ENCODE assay signal across 8 cellular contexts in genomic region chr21:6122629-6123028, GRCh38.
DNase-seq lines count a peak whose midpoint lies in the region; ATAC-seq and TF ChIP-seq lines count a peak whose summit lies in the region.
"Not testable (repeated sequence)": the region's sequence is repeated elsewhere in the genome, so short reads cannot be mapped to it uniquely, and the experiment has no call there.

No MANE protein-coding gene starts in this region.

- not testable (repeated sequence) for H3K4me1 ChIP-seq in KMS-11 (ENCODE audit: low read depth, poor library complexity, severe bottlenecking); ovary (ENCODE audit: insufficient read depth); upper lobe of right lung

- not testable (repeated sequence) for H2AFZ ChIP-seq in KMS-11 (ENCODE audit: low read depth)

- H3K4me1 Mint-ChIP-seq in CD4-positive, alpha-beta T cell (ENCODE audit: low read depth); WTC11; activated T-helper 17 cell treated with anti-CD3 and anti-CD28 coated beads, Interleukin-2, amount 50 U/mL, for 72 hours: not testable (repeated sequence)

- not testable (repeated sequence) for H3K4me3 ChIP-seq in KMS-11 (IDR thresholded peaks at IDR 0.05; ENCODE audit: insufficient read depth, low read depth, low read length); ovary; upper lobe of right lung

- CTCF ChIA-PET in CD4-positive, alpha-beta T cell (lab: Charles Lee); WTC11 (lab: Charles Lee): not testable (repeated sequence)

- not testable (repeated sequence) for TF ChIP-seq CTCF in CD4-positive, alpha-beta T cell (IDR thresholded peaks at IDR 0.05); KMS-11 (conservative IDR thresholded peaks at IDR 0.05; ENCODE audit: low read depth, low read length); WTC11 (IDR thresholded peaks at IDR 0.05); ovary (IDR thresholded peaks at IDR 0.05); upper lobe of right lung (IDR thresholded peaks at IDR 0.05)

- not testable (repeated sequence) for H3K36me3 Mint-ChIP-seq in CD4-positive, alpha-beta T cell (ENCODE audit: low read depth); WTC11; activated T-helper 17 cell treated with anti-CD3 and anti-CD28 coated beads, Interleukin-2, amount 50 U/mL, for 72 hours (ENCODE audit: low read depth)

- not testable (repeated sequence) for H3K36me3 ChIP-seq in KMS-11 (ENCODE audit: insufficient read depth); ovary; upper lobe of right lung

- not testable (repeated sequence) for TF ChIP-seq EP300 in ovary (IDR thresholded peaks at IDR 0.05)

- H3K4me3 Mint-ChIP-seq in CD4-positive, alpha-beta T cell; WTC11; activated T-helper 17 cell treated with anti-CD3 and anti-CD28 coated beads, Interleukin-2, amount 50 U/mL, for 72 hours: not testable (repeated sequence)

- peak; percentile 33 for ATAC-seq in CD4-positive, alpha-beta T cell (ENCODE audit: poor library complexity)
- ATAC-seq in WTC11 = peak; percentile 63
- peak; percentile 18 for ATAC-seq in activated T-helper 17 cell treated with anti-CD3 and anti-CD28 coated beads, Interleukin-2, amount 50 U/mL, for 72 hours (replicated peaks)
- ATAC-seq in upper lobe of right lung = not testable (repeated sequence)

- H4K20me1 ChIP-seq in KMS-11 (ENCODE audit: insufficient read depth) = not testable (repeated sequence)

- H3K27ac Mint-ChIP-seq in CD4-positive, alpha-beta T cell; WTC11; activated T-helper 17 cell treated with anti-CD3 and anti-CD28 coated beads, Interleukin-2, amount 50 U/mL, for 72 hours: not testable (repeated sequence)

- not testable (repeated sequence) for H3K27me3 ChIP-seq in CD4-positive, alpha-beta T cell (ENCODE audit: control insufficient read depth, insufficient read depth, low read length); KMS-11 (ENCODE audit: insufficient read depth, low read depth); ovary; upper lobe of right lung

- POLR2A ChIA-PET in CD4-positive, alpha-beta T cell (lab: Charles Lee); WTC11 (lab: Charles Lee): not testable (repeated sequence)

- H3K9me3 ChIP-seq in CD4-positive, alpha-beta T cell (ENCODE audit: control insufficient read depth, low read length); ovary; upper lobe of right lung: not testable (repeated sequence)

- H3K27ac ChIP-seq in CD4-positive, alpha-beta T cell (ENCODE audit: low read depth, low read length); ovary; upper lobe of right lung: not testable (repeated sequence)
- H3K27ac ChIP-seq in KMS-11 = peak overlapping the region; percentile 43; the same call in 1 of the 2 replicates

- peak in 1 of 10 experiments; percentile 20 for DNase-seq in CD4-positive, alpha-beta T cell
- DNase-seq in WTC11 (ENCODE audit: low spot score) (peak; percentile 20), mesenteric fat pad (ENCODE audit: low spot score) (peak; percentile 14), ovary (peak in 3 of 5 donors; percentile 16 to 21 (median 17)), upper lobe of right lung (peak; percentile 28)
- DNase-seq in effector CD4-positive, alpha-beta T cell = peak; percentile 2

- H3K9me3 Mint-ChIP-seq in CD4-positive, alpha-beta T cell; WTC11; activated T-helper 17 cell treated with anti-CD3 and anti-CD28 coated beads, Interleukin-2, amount 50 U/mL, for 72 hours: not testable (repeated sequence)

- H3K27me3 Mint-ChIP-seq in CD4-positive, alpha-beta T cell; WTC11 (ENCODE audit: low read depth); activated T-helper 17 cell treated with anti-CD3 and anti-CD28 coated beads, Interleukin-2, amount 50 U/mL, for 72 hours: not testable (repeated sequence)

- not testable (repeated sequence) for H3K79me2 ChIP-seq in KMS-11 (ENCODE audit: insufficient read depth, low read depth)

- intact Hi-C loops in CD4-positive, alpha-beta T cell (cut with DNase I, micrococcal nuclease); ovary (cut with DNase I); upper lobe of right lung (cut with DNase I): not testable (repeated sequence)

- WGBS in ovary, 3 donors = 80 to 93% methylated on average over 6 of the region's 13 CpGs; no CpG with 5 or more reads in 1 of the 3 donors

- H3K4me2 ChIP-seq in KMS-11 = not testable (repeated sequence)

- H3K9ac ChIP-seq in KMS-11 = not testable (repeated sequence)

- not testable (repeated sequence) for TF ChIP-seq POLR2A in ovary (IDR thresholded peaks at IDR 0.05)
